ENCODE assay signal across 8 cellular contexts in genomic region chr11:3641701-3642070, GRCh38. TPM values are rescaled to one million over a fixed set of nuclear protein-coding genes. Genes with fewer than 3 reads are reported as not detected.
A peak's percentile ranks its signal among the peaks of the same experiment; 100 is the strongest.
DNase-seq lines count a peak whose midpoint lies in the region; ATAC-seq and TF ChIP-seq lines count a peak whose summit lies in the region.

TSS of gene ART5 (minus strand) at chr11:3641992. CDS start at chr11:3641862, 130 bp downstream.

- POLR2A ChIA-PET in activated CD4-positive, alpha-beta memory T cell treated with anti-CD3 and anti-CD28 coated beads for 36 hours (lab: Charles Lee), result no interaction called here

- no peak for TF ChIP-seq POLR2A in sigmoid colon (IDR thresholded peaks at IDR 0.05)

- peak within 1 kb of the TSS; percentile 88 for H3K4me3 Mint-ChIP-seq in GM23338
- peak within 1 kb of the TSS; percentile 70 for H3K4me3 Mint-ChIP-seq in activated CD4-positive, alpha-beta memory T cell treated with anti-CD3 and anti-CD28 coated beads for 36 hours

- H3K36me3 ChIP-seq in GM23338 (ENCODE audit: insufficient read depth) (no peaks in the 10 kb centered on the region), right atrium auricular region (no peaks in the 10 kb centered on the region), sigmoid colon (no peaks in the 10 kb centered on the region)

- H2AFZ ChIP-seq in GM23338, result peak within 1 kb of the TSS; percentile 97

- peak within 1 kb of the TSS; percentile 97 for H3K27ac Mint-ChIP-seq in GM23338
- H3K27ac Mint-ChIP-seq in activated CD4-positive, alpha-beta memory T cell treated with anti-CD3 and anti-CD28 coated beads for 36 hours, result no peak within 1 kb of the TSS

- no peak for DNase-seq in GM23338 (ENCODE audit: low spot score)
- no peak for DNase-seq in activated CD4-positive, alpha-beta memory T cell treated with anti-CD3 and anti-CD28 coated beads for 36 hours
- DNase-seq in right atrium auricular region (ENCODE audit: low spot score), result no peak
- no peak for DNase-seq in sigmoid colon
- no peak for DNase-seq in NCI-H446 (lab: John Stamatoyannopoulos, UW)
- no peak for DNase-seq in NCI-H226
- no peak for DNase-seq in DMS153 treated with DMSO at 0.1 percent for 48 hours (lab: John Stamatoyannopoulos, UW; ENCODE audit: unreplicated experiment)
- no peak for DNase-seq in RPMI8226

- H3K9me3 ChIP-seq in right atrium auricular region (no peaks in the 10 kb centered on the region), sigmoid colon (no peaks in the 10 kb centered on the region)

- H3K27me3 ChIP-seq in GM23338 (ENCODE audit: insufficient read depth) (peaks cover 8% of the 10 kb centered on the region; the same call in 1 of the 2 replicates), right atrium auricular region (no peaks in the 10 kb centered on the region), sigmoid colon (peaks cover 0 to 2% (median 0%) of the 10 kb centered on the region in 3 donors)

- peak within 1 kb of the TSS; percentile 94 for H3K4me2 ChIP-seq in GM23338

- H3K4me1 Mint-ChIP-seq in GM23338, result peaks cover 9% of the 10 kb centered on the region; the same call in 2 of the 3 replicates
- H3K4me1 Mint-ChIP-seq in activated CD4-positive, alpha-beta memory T cell treated with anti-CD3 and anti-CD28 coated beads for 36 hours (ENCODE audit: low read depth), result peaks cover 7% of the 10 kb centered on the region

- CTCF ChIA-PET in activated CD4-positive, alpha-beta memory T cell treated with anti-CD3 and anti-CD28 coated beads for 36 hours (lab: Charles Lee), result no interaction called here

- TF ChIP-seq CTCF in GM23338 (conservative IDR thresholded peaks at IDR 0.05; ENCODE audit: low read depth in 2 of 2), result no peak
- no peak for TF ChIP-seq CTCF in right atrium auricular region (IDR thresholded peaks at IDR 0.05)
- TF ChIP-seq CTCF in sigmoid colon (IDR thresholded peaks at IDR 0.05), result no peak

- intact Hi-C loops in activated CD4-positive, alpha-beta memory T cell treated with anti-CD3 and anti-CD28 coated beads for 36 hours (cut with micrococcal nuclease), result no loop called here
- intact Hi-C loops in sigmoid colon (cut with DNase I), result no loop called here

- H3K4me3 ChIP-seq in GM23338 (peak within 1 kb of the TSS; percentile 57), right atrium auricular region (peak within 1 kb of the TSS; percentile 48 to 64), sigmoid colon (peak within 1 kb of the TSS; percentile 40 to 53 (median 49))

- WGBS in sigmoid colon, 2 donors, result 11 to 21% methylated on average over 21 of the region's 21 CpGs

- no peak for TF ChIP-seq EP300 in sigmoid colon (IDR thresholded peaks at IDR 0.05)

- H4K20me1 ChIP-seq in GM23338 (replicated peaks; ENCODE audit: insufficient read depth), result no peaks in the 10 kb centered on the region

- H3K36me3 Mint-ChIP-seq in GM23338 (ENCODE audit: low read depth), result peaks cover 18% of the 10 kb centered on the region
- no peaks in the 10 kb centered on the region for H3K36me3 Mint-ChIP-seq in activated CD4-positive, alpha-beta memory T cell treated with anti-CD3 and anti-CD28 coated beads for 36 hours

- H3K9me3 Mint-ChIP-seq in GM23338, result peaks cover 22% of the 10 kb centered on the region
- no peaks in the 10 kb centered on the region for H3K9me3 Mint-ChIP-seq in activated CD4-positive, alpha-beta memory T cell treated with anti-CD3 and anti-CD28 coated beads for 36 hours

- no peak for ATAC-seq in GM23338

- H3F3A ChIP-seq in GM23338 (replicated peaks; ENCODE audit: low read depth), result peaks cover 12% of the 10 kb centered on the region; the same call in 1 of the 2 replicates

- peak within 1 kb of the TSS; percentile 98 for H3K27ac ChIP-seq in GM23338 (ENCODE audit: low read depth)
- peak within 1 kb of the TSS; percentile 76 to 79 for H3K27ac ChIP-seq in right atrium auricular region
- H3K27ac ChIP-seq in sigmoid colon, result peak within 1 kb of the TSS in 1 of 4 donors; percentile 34

- H3K4me1 ChIP-seq in GM23338 (ENCODE audit: insufficient read depth), result no peaks in the 10 kb centered on the region; the same call in 1 of the 2 replicates
- H3K4me1 ChIP-seq in right atrium auricular region, result peaks cover 0 to 25% of the 10 kb centered on the region in 2 donors
- H3K4me1 ChIP-seq in sigmoid colon, result peaks cover 0 to 17% (median 15%) of the 10 kb centered on the region in 4 donors

- no peaks in the 10 kb centered on the region for H3K79me2 ChIP-seq in GM23338 (replicated peaks; ENCODE audit: insufficient read depth)

- H3K9me2 ChIP-seq in GM23338 (ENCODE audit: insufficient read depth), result no peaks in the 10 kb centered on the region

- peaks cover 32% of the 10 kb centered on the region for H3K27me3 Mint-ChIP-seq in GM23338 (ENCODE audit: insufficient read depth, low read depth, poor library complexity)
- H3K27me3 Mint-ChIP-seq in activated CD4-positive, alpha-beta memory T cell treated with anti-CD3 and anti-CD28 coated beads for 36 hours, result peaks cover 7% of the 10 kb centered on the region

TF ChIP-seq in GM23338, 12 proteins besides CTCF, POLR2A, EP300 and RAD21:
- TF ChIP-seq STAT1 (IDR thresholded peaks at IDR 0.05; ENCODE audit: unreplicated experiment) (no peak), POLR2AphosphoS5 (IDR thresholded peaks at IDR 0.05; ENCODE audit: low read depth) (0 out of 2 replicates have a peak, but pooled peaks have one; percentile 26), ZNF114 (CRISPR knock-in tag; IDR thresholded peaks at IDR 0.05) (no peak), JUNB (IDR thresholded peaks at IDR 0.05; ENCODE audit: unreplicated experiment) (no peak), CREB1 (CRISPR knock-in tag; IDR thresholded peaks at IDR 0.05; ENCODE audit: low read depth) (no peak)

RNA-seq across cellular contexts. Expression of gene ART5, which starts in this region (rescaled TPM):
- 9.0 and 12.9 TPM in 2 replicates for total RNA-seq in GM23338 (2014; rRNA removed; shearing (Covaris generic))
- polyA plus RNA-seq in GM23338 (2016; fragmentation: Nextera tagmentation; extraction: Ambion mirVana), result 6.4 and 8.0 TPM in 2 replicates
- not detected for total RNA-seq in activated CD4-positive, alpha-beta memory T cell treated with anti-CD3 and anti-CD28 coated beads for 36 hours
- 1 to 10 TPM in 1 of 2 donors, under 1 TPM in 1; 0.86 to 1.1 TPM for total RNA-seq in right atrium auricular region
- total RNA-seq in sigmoid colon, result under 1 TPM in 1 of 4 donors, not detected in 3; 0.82 TPM
- under 1 TPM in 1 of 3 donors, not detected in 2; 0.17 TPM for polyA plus RNA-seq in sigmoid colon
